In genomic region chr20:20051767-20052073, GRCh38 we compare ENCODE assay signal across 8 cellular contexts. TPM values are rescaled to one million over a fixed set of nuclear protein-coding genes. Genes with fewer than 3 reads are reported as not detected.
DNase-seq lines count a peak whose midpoint lies in the region; ATAC-seq and TF ChIP-seq lines count a peak whose summit lies in the region.

No MANE protein-coding gene starts in this region.

- TF ChIP-seq CTCF in heart right ventricle (IDR thresholded peaks at IDR 0.05) (no peak), activated B cell treated with CpG ODN at 0.5 μM for 24 hours (IDR thresholded peaks at IDR 0.05) (no peak), stomach (IDR thresholded peaks at IDR 0.05) (no peak)

- H3K27ac Mint-ChIP-seq in activated B cell treated with CpG ODN at 0.5 μM for 24 hours = peak overlapping the region; percentile 93

- H3K27me3 Mint-ChIP-seq in activated B cell treated with CpG ODN at 0.5 μM for 24 hours = no peaks in the 10 kb centered on the region

- CTCF ChIA-PET in activated B cell treated with CpG ODN at 0.5 μM for 24 hours (lab: Charles Lee) = interaction anchor here (1.0 to 1.8 kb wide), 2 partner anchors 149 to 359 kb away, joined by 4 to 7 read pairs; no protein-coding TSS in a partner anchor

- H3K36me3 ChIP-seq in heart right ventricle = peaks cover 0 to 42% (median 36%) of the 10 kb centered on the region in 9 donors
- H3K36me3 ChIP-seq in iPS-15b (ENCODE audit: control insufficient read depth, insufficient read depth, low read length) = peaks cover 3% of the 10 kb centered on the region
- peaks cover 36 to 39% (median 38%) of the 10 kb centered on the region in 4 donors for H3K36me3 ChIP-seq in stomach

- H3K4me3 ChIP-seq in heart right ventricle (peak overlapping the region; percentile 72 to 99 (median 90)), iPS-15b (ENCODE audit: low read depth, low read length) (peak overlapping the region; percentile 97), stomach (peak overlapping the region; percentile 94 to 99 (median 96))

- no peak for TF ChIP-seq EP300 in stomach (IDR thresholded peaks at IDR 0.05)

- H3K4me3 Mint-ChIP-seq in activated B cell treated with CpG ODN at 0.5 μM for 24 hours = peak overlapping the region; percentile 96

- no peak for TF ChIP-seq POLR2A in stomach (IDR thresholded peaks at IDR 0.05)

- H3K27me3 ChIP-seq in heart right ventricle (no peaks in the 10 kb centered on the region), iPS-15b (ENCODE audit: control insufficient read depth, insufficient read depth, low read length) (no peaks in the 10 kb centered on the region), stomach (no peaks in the 10 kb centered on the region)

- POLR2A ChIA-PET in activated B cell treated with CpG ODN at 0.5 μM for 24 hours (lab: Charles Lee) = interaction anchor here (0.6 to 2.8 kb wide), 7 partner anchors 32 to 1544 kb away, joined by 3 to 29 read pairs (median 5); partner anchors contain the start of genes NAA20 and SEC23B

- H3K4me1 ChIP-seq in heart right ventricle = peaks cover 3 to 22% (median 14%) of the 10 kb centered on the region in 9 donors
- H3K4me1 ChIP-seq in iPS-15b (ENCODE audit: control insufficient read depth, insufficient read depth, low read length) = no peaks in the 10 kb centered on the region
- H3K4me1 ChIP-seq in stomach = peaks cover 9 to 24% (median 15%) of the 10 kb centered on the region in 4 donors

- ATAC-seq in heart right ventricle (peak in 2 of 8 donors; percentile 7 to 16), Right ventricle myocardium superior (ENCODE audit: poor library complexity) (no peak), activated B cell treated with CpG ODN at 0.5 μM for 24 hours (ENCODE audit: low read depth) (no peak)

- intact Hi-C loops in heart right ventricle (cut with DNase I) (loop anchor here in 1 of 10 donors (10.0 kb wide), 1 partner anchor 357 kb away; no protein-coding TSS in a partner anchor), Right ventricle myocardium superior (cut with DNase I) (no loop called here), activated B cell treated with CpG ODN at 0.5 μM for 24 hours (cut with micrococcal nuclease) (loop anchor here (1.0 to 10.0 kb wide), 12 partner anchors 34 to 1763 kb away; partner anchors contain the start of genes NAA20, RALGAPA2, SEC23B and SMIM26), stomach (cut with DNase I; ENCODE audit: low total_unique reads) (no loop called here)

- H3K9me3 ChIP-seq in heart right ventricle (no peaks in the 10 kb centered on the region), iPS-15b (ENCODE audit: control insufficient read depth, insufficient read depth, low read length) (no peaks in the 10 kb centered on the region), stomach (no peaks in the 10 kb centered on the region)

- peak overlapping the region; percentile 84 for H3K9ac ChIP-seq in iPS-15b (ENCODE audit: low read depth, low read length)

- DNase-seq in heart right ventricle = no peak
- DNase-seq in Right ventricle myocardium superior = no peak
- no peak for DNase-seq in activated B cell treated with CpG ODN at 0.5 μM for 24 hours
- no peak for DNase-seq in stomach
- DNase-seq in NCI-H187 (lab: John Stamatoyannopoulos, UW) = no peak
- no peak for DNase-seq in effector CD4-positive, alpha-beta T cell
- no peak for DNase-seq in HCEC 1CT

- 1 to 2% methylated on average over 13 of the region's 13 CpGs for WGBS in heart right ventricle, 2 donors
- 0 to 2% (median 1%) methylated on average over 13 of the region's 13 CpGs for WGBS in stomach, 5 donors

- H3K27ac ChIP-seq in heart right ventricle = peak overlapping the region in 9 of 10 donors; percentile 73 to 95 (median 85)
- peak overlapping the region; percentile 87 to 93 (median 93) for H3K27ac ChIP-seq in stomach

- H3K4me1 Mint-ChIP-seq in activated B cell treated with CpG ODN at 0.5 μM for 24 hours = peaks cover 26% of the 10 kb centered on the region

- H3K36me3 Mint-ChIP-seq in activated B cell treated with CpG ODN at 0.5 μM for 24 hours (ENCODE audit: low read depth) = peaks cover 47% of the 10 kb centered on the region

- no peaks in the 10 kb centered on the region for H3K9me3 Mint-ChIP-seq in activated B cell treated with CpG ODN at 0.5 μM for 24 hours

RNA-seq across cellular contexts. Expression of gene CRNKL1, which starts 0.5 kb away (rescaled TPM):
- 10 to 100 TPM; 13.5 to 20.2 (median 18.1) TPM for total RNA-seq in heart right ventricle
- 10 to 100 TPM in 1 of 2 donors, 1 to 10 TPM in 1; 9.8 to 17.5 TPM for polyA plus RNA-seq in heart right ventricle
- total RNA-seq in Right ventricle myocardium superior = 15.8 TPM
- 21.3 and 22.3 TPM in 2 replicates for total RNA-seq in activated B cell treated with CpG ODN at 0.5 μM for 24 hours
- 10 to 100 TPM; 16.5 to 43.2 (median 32.9) TPM for total RNA-seq in stomach
- 10 to 100 TPM in 1 of 3 donors, 1 to 10 TPM in 2; 7.3 to 17.3 (median 9.9) TPM for polyA plus RNA-seq in stomach

RNA-seq across cellular contexts. Expression of gene CFAP61, which starts 0.6 kb away (rescaled TPM):
- 100 to 1,000 TPM in 1 of 10 donors, 10 to 100 TPM in 9; 30.3 to 140 (median 68.2) TPM for total RNA-seq in heart right ventricle
- 10 to 100 TPM in 1 of 2 donors, 1 to 10 TPM in 1; 8.2 to 15.1 TPM for polyA plus RNA-seq in heart right ventricle
- 36.9 TPM for total RNA-seq in Right ventricle myocardium superior
- not detected in 2 replicates for total RNA-seq in activated B cell treated with CpG ODN at 0.5 μM for 24 hours
- not detected for total RNA-seq in stomach
- polyA plus RNA-seq in stomach = not detected

RNA-seq across cellular contexts. Expression of gene NAA20, which starts 34.6 kb away (rescaled TPM):
- total RNA-seq in heart right ventricle = 10 to 100 TPM; 53.7 to 68.0 (median 62.5) TPM
- 10 to 100 TPM; 96.4 to 98.1 TPM for polyA plus RNA-seq in heart right ventricle
- 59.2 TPM for total RNA-seq in Right ventricle myocardium superior
- total RNA-seq in activated B cell treated with CpG ODN at 0.5 μM for 24 hours = 44.8 and 47.6 TPM in 2 replicates
- total RNA-seq in stomach = 10 to 100 TPM in 2 of 5 donors, 1 to 10 TPM in 2, not detected in 1; 7.1 to 46.8 (median 13.8) TPM
- 100 to 1,000 TPM in 1 of 3 donors, 10 to 100 TPM in 2; 90.0 to 114 (median 97.3) TPM for polyA plus RNA-seq in stomach

Comparison
In these comparisons a context has a peak if more than half of its experiments do, and no peak if none do; other contexts are left out.
1. RNA of gene CFAP61, which starts 0.6 kb away (total RNA-seq): 30.3 to 140 TPM in heart right ventricle and 36.9 TPM in Right ventricle myocardium superior (single experiment); not detected in activated B cell treated with CpG ODN at 0.5 μM for 24 hours and not detected in stomach; every median in the first group is over 10 times any median in the second.
2. Peak in every context shown above with its lines, with median percentiles within 50 percentile points of each other: H3K4me3 ChIP-seq.